20 cellular contexts compared by ENCODE assay signal in genomic region chr6:55950071-55950814, GRCh38.
"Had no signal": no experiment of that assay in that cellular context is flagged by ENCODE, and none has a peak within 500 bp of the region (broad histone marks: within the 10 kb centered on the region; RNA-seq: fewer than 3 reads in every experiment).

No MANE protein-coding gene starts in this region.

- FAIRE-seq: colon, frontal cortex, keratinocyte, pancreas, urothelium cell line had no signal

- ATAC-seq: left lobe of liver; naive thymus-derived CD8-positive, alpha-beta T cell; pancreas; sciatic nerve; stimulated activated naive B cell treated with anti-CD40 and anti-IgM and Interleukin-4, amounts not matched to agents 10 μg/mL and 1 μg/mL and 100 μg/mL, for 72 hours had no signal

- H3K27me3 ChIP-seq: transverse colon had no signal

- H3K27ac ChIP-seq: dorsolateral prefrontal cortex, pancreas, thoracic aorta, transverse colon had no signal

- H3K9me3 ChIP-seq: pancreas, thoracic aorta, transverse colon had no signal

- H3K36me3 ChIP-seq: pancreas, thoracic aorta, transverse colon had no signal

- DNase-seq: central memory CD4-positive, alpha-beta T cell; dorsolateral prefrontal cortex; effector CD4-positive, alpha-beta T cell; head of caudate nucleus; mammary epithelial cell; nephron progenitor cell; occipital lobe; retina; stimulated activated CD4-positive, alpha-beta T cell treated with anti-CD3 and anti-CD28 coated beads, Interleukin-4, amount 100 ng/mL, for 4 hours; stimulated activated naive B cell treated with anti-CD40 and anti-IgM and Interleukin-4, amounts not matched to agents 10 μg/mL and 1 μg/mL and 100 μg/mL, for 72 hours; transverse colon had no signal

- H3K4me3 ChIP-seq: dorsolateral prefrontal cortex, pancreas, thoracic aorta, transverse colon had no signal
